8 cellular contexts compared by ENCODE assay signal in genomic region chr22:31055322-31056159, GRCh38.
DNase-seq lines count a peak whose midpoint lies in the region; ATAC-seq and TF ChIP-seq lines count a peak whose summit lies in the region.

No MANE protein-coding gene starts in this region.

- TF ChIP-seq CTCF in parathyroid adenoma (IDR thresholded peaks at IDR 0.05) (no peak), GM10266 (IDR thresholded peaks at IDR 0.05; ENCODE audit: control insufficient read depth, insufficient read depth, low read depth, missing control alignments) (no peak)

- no peaks in the 10 kb centered on the region for H3K79me2 ChIP-seq in parathyroid adenoma

- POLR2A ChIA-PET in HEK293T (lab: Yijun Ruan, JAX), result interaction anchor here (0.7 to 4.4 kb wide), 7 partner anchors 8 to 87 kb away, joined by 3 to 33 read pairs (median 8); partner anchors contain the start of genes MORC2, SMTN and TUG1

- H3K27ac ChIP-seq in parathyroid adenoma, result peak overlapping the region; percentile 20

- H2AFZ ChIP-seq in parathyroid adenoma, result no peak overlapping the region

- H3K9me3 ChIP-seq in parathyroid adenoma (ENCODE audit: control insufficient read depth, low read length), result no peaks in the 10 kb centered on the region

- CTCF ChIA-PET in HEK293T (lab: Yijun Ruan, JAX), result interaction anchor here (0.6 to 1.0 kb wide), 2 partner anchors 9 to 564 kb away, joined by 3 read pairs; no protein-coding TSS in a partner anchor

- no peaks in the 10 kb centered on the region for H3K27me3 ChIP-seq in parathyroid adenoma (ENCODE audit: control insufficient read depth, insufficient read depth, low read length)

- no peaks in the 10 kb centered on the region for H3K4me1 ChIP-seq in parathyroid adenoma

- peak; percentile 73 for DNase-seq in HEK293T (ENCODE audit: extremely low spot score)
- DNase-seq in glomerular visceral epithelial cell (ENCODE audit: extremely low spot score), result peak; percentile 82
- DNase-seq in GM10266 (ENCODE audit: extremely low spot score), result no peak
- no peak for DNase-seq in NCI-H748 (lab: John Stamatoyannopoulos, UW; ENCODE audit: unreplicated experiment)

- H3K4me3 ChIP-seq in parathyroid adenoma (ENCODE audit: low read depth, low read length), result no peak overlapping the region

- no peak overlapping the region for H3K4me2 ChIP-seq in parathyroid adenoma (ENCODE audit: low read length)

- ATAC-seq in SK-N-SH treated with all-trans-retinoic acid at 6 μM for 48 hours, result peak; percentile 98
- no peak for ATAC-seq in GM21515 (IDR thresholded peaks at IDR 0.05; ENCODE audit: unreplicated experiment)
- ATAC-seq in GM18861 (IDR thresholded peaks at IDR 0.05; ENCODE audit: unreplicated experiment), result no peak

- H3K9ac ChIP-seq in parathyroid adenoma, result no peak overlapping the region

- H3K36me3 ChIP-seq in parathyroid adenoma (ENCODE audit: control insufficient read depth, insufficient read depth, low read length), result no peaks in the 10 kb centered on the region

TF ChIP-seq in HEK293T, 16 proteins besides CTCF, POLR2A, EP300 and RAD21:
- TF ChIP-seq L3MBTL2 (conservative IDR thresholded peaks at IDR 0.05), result peak; percentile 66
- TF ChIP-seq HDGF (IDR thresholded peaks at IDR 0.05; ENCODE audit: borderline replicate concordance), result no peak
TF ChIP-seq in HEK293T: peak in this region for 1.

TF ChIP-seq in SK-N-SH treated with all-trans-retinoic acid at 6 μM for 48 hours, 23 proteins besides CTCF, POLR2A, EP300 and RAD21:
- peak; percentile 26; the same call in 1 of the 2 replicates for TF ChIP-seq CREB5 (CRISPR knock-in tag; IDR thresholded peaks at IDR 0.05; ENCODE audit: low read depth)
- no peak for TF ChIP-seq ZC3H10 (CRISPR knock-in tag; IDR thresholded peaks at IDR 0.05)
- no peak for TF ChIP-seq RARB (CRISPR knock-in tag; IDR thresholded peaks at IDR 0.05)
- TF ChIP-seq SNAI2 (CRISPR knock-in tag; IDR thresholded peaks at IDR 0.05), result no peak
- no peak for TF ChIP-seq ZNF8 (CRISPR knock-in tag; IDR thresholded peaks at IDR 0.05)
- peak; percentile 36; the same call in 1 of the 2 replicates for TF ChIP-seq ISL1 (CRISPR knock-in tag; IDR thresholded peaks at IDR 0.05)

Comparison
In these comparisons a context has a peak if more than half of its experiments do, and no peak if none do; other contexts are left out.
1. DNase-seq: peak in HEK293T (single experiment) and glomerular visceral epithelial cell (single experiment); none in GM10266 (single experiment) and NCI-H748 (single experiment).